22 cellular contexts compared by ENCODE assay signal in the genomic region with DNA sequence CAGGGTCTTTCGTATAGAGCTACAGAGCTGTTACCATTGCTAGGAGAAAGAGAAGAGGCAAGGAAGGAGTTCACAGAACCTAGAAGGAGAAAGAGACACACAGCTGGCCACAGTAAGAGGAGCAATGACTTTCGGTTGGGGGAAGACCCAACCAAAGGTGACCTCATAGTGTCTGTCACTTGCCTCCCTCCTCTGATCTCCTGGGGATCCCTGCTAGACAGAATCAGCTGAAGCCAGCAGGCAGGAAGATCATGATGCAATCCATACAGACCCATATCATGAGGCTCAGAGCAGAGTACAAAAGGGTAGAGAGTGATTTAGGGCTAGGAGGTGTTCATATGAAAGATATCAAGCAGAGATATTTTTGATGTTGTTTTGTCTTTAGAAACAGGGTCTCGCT. TPM values are rescaled to one million over a fixed set of nuclear protein-coding genes. Genes with fewer than 3 reads are reported as not detected.
"Had no signal": no experiment of that assay in that cellular context is flagged by ENCODE, and none has a peak within 500 bp of the region (broad histone marks: within the 10 kb centered on the region; RNA-seq: fewer than 3 reads in every experiment).

No MANE protein-coding gene starts in this region.

- H3K27ac Mint-ChIP-seq: activated CD4-positive, alpha-beta T cell treated with anti-CD3 and anti-CD28 coated beads, Interleukin-2, amount 10 ng/mL, durations not matched to agents 7 days and 5 days; activated naive CD4-positive, alpha-beta T cell treated with anti-CD3 and anti-CD28 coated beads, Interleukin-2, amount 50 U/mL, for 24 hours; nephron had no signal

- H3K27me3 ChIP-seq: ascending aorta, tibial nerve, uterus had no signal

- H3K27me3 Mint-ChIP-seq: activated naive CD4-positive, alpha-beta T cell treated with anti-CD3 and anti-CD28 coated beads, Interleukin-2, amount 50 U/mL, for 24 hours had no signal

- H3K27ac ChIP-seq: ascending aorta, coronary artery, parathyroid adenoma, tibial nerve, uterus had no signal

- H3K9me3 ChIP-seq: ascending aorta, tibial nerve, uterus had no signal

- H3K36me3 Mint-ChIP-seq: activated naive CD4-positive, alpha-beta T cell treated with anti-CD3 and anti-CD28 coated beads, Interleukin-2, amount 50 U/mL, for 24 hours had no signal

- H2AFZ ChIP-seq: parathyroid adenoma had no signal

- H3K9me3 Mint-ChIP-seq: activated CD4-positive, alpha-beta T cell treated with anti-CD3 and anti-CD28 coated beads, Interleukin-2, amount 10 ng/mL, durations not matched to agents 7 days and 5 days; activated naive CD4-positive, alpha-beta T cell treated with anti-CD3 and anti-CD28 coated beads, Interleukin-2, amount 50 U/mL, for 24 hours; nephron had no signal

- H3K4me1 ChIP-seq: uterus had no signal

- DNase-seq: activated CD4-positive, alpha-beta T cell treated with anti-CD3 and anti-CD28 coated beads, Interleukin-2, amount 10 ng/mL, durations not matched to agents 7 days and 5 days; activated CD8-positive, alpha-beta memory T cell treated with anti-CD3 and anti-CD28 coated beads, Interleukin-2, amount 50 U/mL, for 48 hours; activated effector memory CD4-positive, alpha-beta T cell treated with Interleukin-2 at 50 U/mL for 16 hours; activated T-cell treated with anti-CD3 and anti-CD28 coated beads, Interleukin-2, amount 50 U/mL, for 48 hours; foreskin melanocyte; kidney; midbrain; stimulated activated CD4-positive, alpha-beta T cell treated with anti-CD3 and anti-CD28 coated beads, Interleukin-12 subunit alpha, Interleukin-12 subunit beta, amount 100 ng/mL, for 4 hours; stimulated activated CD4-positive, alpha-beta T cell treated with anti-CD3 and anti-CD28 coated beads, Interleukin-1b, Interleukin-23, amount 100 ng/mL, for 48 hours; stimulated activated CD8-positive, alpha-beta memory T cell treated with anti-CD3 and anti-CD28 coated beads, Interleukin-4, amount 100 ng/mL, for 48 hours; stimulated activated naive CD4-positive, alpha-beta T cell treated with Interleukin-2 at 50 U/mL for 16 hours; T1000; uterus had no signal

- H3K79me2 ChIP-seq: parathyroid adenoma had no signal

- H3K36me3 ChIP-seq: ascending aorta, tibial nerve, uterus had no signal

- ATAC-seq: activated CD4-positive, CD25-positive, alpha-beta regulatory T cell treated with anti-CD3 and anti-CD28 coated beads, Interleukin-2, amount 50 U/mL, for 24 hours; left lobe of liver had no signal

- H3K4me1 Mint-ChIP-seq: activated CD4-positive, alpha-beta T cell treated with anti-CD3 and anti-CD28 coated beads, Interleukin-2, amount 10 ng/mL, durations not matched to agents 7 days and 5 days; activated naive CD4-positive, alpha-beta T cell treated with anti-CD3 and anti-CD28 coated beads, Interleukin-2, amount 50 U/mL, for 24 hours; nephron had no signal

- H3K4me3 ChIP-seq: ascending aorta, coronary artery, lung, tibial nerve, uterus had no signal

- H3K9ac ChIP-seq: parathyroid adenoma had no signal

- H3K4me3 Mint-ChIP-seq: activated CD4-positive, alpha-beta T cell treated with anti-CD3 and anti-CD28 coated beads, Interleukin-2, amount 10 ng/mL, durations not matched to agents 7 days and 5 days; activated naive CD4-positive, alpha-beta T cell treated with anti-CD3 and anti-CD28 coated beads, Interleukin-2, amount 50 U/mL, for 24 hours; nephron had no signal

RNA-seq across cellular contexts. Expression of a gene that starts 26.0 kb away (rescaled TPM):
- total RNA-seq: activated CD4-positive, alpha-beta T cell treated with anti-CD3 and anti-CD28 coated beads, Interleukin-2, amount 10 ng/mL, durations not matched to agents 7 days and 5 days; ascending aorta had no signal
